In the genomic region with DNA sequence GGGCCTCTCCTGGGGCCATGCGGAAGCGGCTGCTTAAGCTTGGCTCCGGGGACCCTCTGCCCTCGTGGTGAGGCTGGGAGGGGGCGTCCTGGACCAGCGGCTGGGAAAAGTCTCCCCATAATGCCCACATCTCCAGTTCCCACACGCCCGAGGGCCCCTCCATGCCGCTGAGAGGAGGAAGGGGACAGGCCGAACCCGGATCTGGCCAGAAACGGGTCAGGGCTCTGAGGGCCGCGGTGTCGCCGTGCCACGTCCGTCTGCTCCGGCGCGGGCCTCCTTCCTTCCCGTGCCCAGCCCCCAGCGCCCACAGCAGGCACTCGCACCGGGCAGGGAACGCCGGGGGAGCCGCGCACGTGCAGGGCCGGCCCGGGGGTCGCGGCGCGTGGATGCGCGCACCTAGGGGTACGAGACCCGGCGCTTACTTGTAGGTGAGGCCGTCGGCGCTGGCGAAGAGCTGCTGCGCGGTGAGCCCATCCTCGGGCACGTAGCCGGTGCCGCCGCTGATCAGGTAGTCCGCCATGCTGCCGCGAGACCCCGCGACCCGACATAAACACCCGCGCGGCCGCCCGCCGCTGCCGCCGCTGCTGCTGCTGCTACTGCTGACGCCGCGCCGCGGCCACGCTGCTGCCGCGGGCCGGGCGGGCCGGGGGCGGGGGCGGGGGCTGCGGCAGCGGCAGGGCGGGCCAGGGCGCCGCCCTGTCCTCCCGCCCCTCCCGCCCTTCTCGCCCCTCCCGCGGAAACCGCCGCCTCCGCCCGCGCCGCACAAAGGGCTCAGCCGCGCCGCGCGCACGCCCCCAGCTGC, we compare ENCODE assay signal across 8 cellular contexts.
A peak's percentile ranks its signal among the peaks of the same experiment; 100 is the strongest.
DNase-seq lines count a peak whose midpoint lies in the region; ATAC-seq and TF ChIP-seq lines count a peak whose summit lies in the region.

No MANE protein-coding gene starts in this region.

- peak overlapping the region; percentile 71 to 95 (median 90) for H3K27ac ChIP-seq in BLaER1 treated with 17β-estradiol and CSF1 and Interleukin-3, amounts not matched to agents 10 nM and 100 nM
- 0 out of 2 replicates have a peak overlapping the region, but pooled peaks have one; percentile 1 for H3K27ac ChIP-seq in SU-DHL-6 (ENCODE audit: low read depth, low read length)
- H3K27ac ChIP-seq in iPS-20b (ENCODE audit: low read length): no peak overlapping the region

- ATAC-seq in HG02610 (IDR thresholded peaks at IDR 0.05; ENCODE audit: unreplicated experiment) (peak; percentile 17), HG03097 (IDR thresholded peaks at IDR 0.05; ENCODE audit: low FRiP score, unreplicated experiment) (no peak)

- peaks cover 13% of the 10 kb centered on the region; the same call in 1 of the 2 replicates for H3K79me2 ChIP-seq in SU-DHL-6 (ENCODE audit: insufficient read depth, low read length)

- H3K9me3 ChIP-seq in BLaER1 treated with 17β-estradiol and CSF1 and Interleukin-3, amounts not matched to agents 10 nM and 100 nM (replicated peaks in 1 of 11): no peaks in the 10 kb centered on the region
- H3K9me3 ChIP-seq in SU-DHL-6 (ENCODE audit: insufficient read depth, low read length): no peaks in the 10 kb centered on the region
- no peaks in the 10 kb centered on the region for H3K9me3 ChIP-seq in iPS-20b (ENCODE audit: insufficient read depth, low read depth, low read length)

- H3K4me2 ChIP-seq in BLaER1 treated with 17β-estradiol and CSF1 and Interleukin-3, amounts not matched to agents 10 nM and 100 nM: peak overlapping the region; percentile 91 to 100 (median 99)
- H3K4me2 ChIP-seq in SU-DHL-6 (ENCODE audit: low read depth, low read length, poor library complexity, severe bottlenecking): peak overlapping the region; percentile 65

- DNase-seq in astrocyte of the cerebellum (ENCODE audit: low read depth): no peak
- peak; percentile 53 to 68 for DNase-seq in stimulated activated CD4-positive, alpha-beta T cell treated with anti-CD3 and anti-CD28 coated beads, Interleukin-2, amount 100 ng/mL, for 24 hours
- no peak for DNase-seq in HCEC 1CT

- peak overlapping the region; percentile 86 to 99 (median 93) for H3K4me3 ChIP-seq in BLaER1 treated with 17β-estradiol and CSF1 and Interleukin-3, amounts not matched to agents 10 nM and 100 nM
- peak overlapping the region; percentile 60 for H3K4me3 ChIP-seq in SU-DHL-6 (ENCODE audit: insufficient read depth, low read length, poor library complexity, severe bottlenecking)
- peak overlapping the region; percentile 54 for H3K4me3 ChIP-seq in astrocyte of the cerebellum (ENCODE audit: low read depth, low read length)
- peak overlapping the region; percentile 72 for H3K4me3 ChIP-seq in iPS-20b (ENCODE audit: low read length)

- peak overlapping the region; percentile 69 for H2AFZ ChIP-seq in SU-DHL-6 (ENCODE audit: low read depth, low read length, severe bottlenecking)

- H3K9me2 ChIP-seq in SU-DHL-6 (replicated peaks; ENCODE audit: insufficient read depth, low read length): no peaks in the 10 kb centered on the region

- peak overlapping the region; percentile 77 to 98 (median 93) for H3K9ac ChIP-seq in BLaER1 treated with 17β-estradiol and CSF1 and Interleukin-3, amounts not matched to agents 10 nM and 100 nM
- peak overlapping the region; percentile 88 for H3K9ac ChIP-seq in SU-DHL-6 (ENCODE audit: low read length)
- peak overlapping the region; percentile 45 for H3K9ac ChIP-seq in iPS-20b (ENCODE audit: low read depth, low read length)

- in situ Hi-C loops in astrocyte of the cerebellum (cut with HindIII; ENCODE audit: low sequenced_read_pairs): no loop called here

- H3F3A ChIP-seq in SU-DHL-6 (ENCODE audit: insufficient read depth): peaks cover 8% of the 10 kb centered on the region

- no peaks in the 10 kb centered on the region for H3K27me3 ChIP-seq in BLaER1 treated with 17β-estradiol and CSF1 and Interleukin-3, amounts not matched to agents 10 nM and 100 nM
- H3K27me3 ChIP-seq in SU-DHL-6 (ENCODE audit: low read length) (no peaks in the 10 kb centered on the region), iPS-20b (ENCODE audit: insufficient read depth, low read length) (peaks cover 66% of the 10 kb centered on the region)

- TF ChIP-seq CTCF in SU-DHL-6 (IDR thresholded peaks at IDR 0.05; ENCODE audit: insufficient read depth, low read length, poor library complexity, severe bottlenecking): no peak
- no peak for TF ChIP-seq CTCF in astrocyte of the cerebellum (IDR thresholded peaks at IDR 0.05; ENCODE audit: low read depth, low read length, missing control alignments)

- peaks cover 25 to 39% (median 32%) of the 10 kb centered on the region in 11 experiments for H3K36me3 ChIP-seq in BLaER1 treated with 17β-estradiol and CSF1 and Interleukin-3, amounts not matched to agents 10 nM and 100 nM
- H3K36me3 ChIP-seq in SU-DHL-6 (ENCODE audit: low read length): no peaks in the 10 kb centered on the region
- peaks cover 6% of the 10 kb centered on the region; the same call in 1 of the 2 replicates for H3K36me3 ChIP-seq in iPS-20b (ENCODE audit: insufficient read depth, low read depth, low read length)

- H4K20me1 ChIP-seq in BLaER1 treated with 17β-estradiol and CSF1 and Interleukin-3, amounts not matched to agents 10 nM and 100 nM: peaks cover 40 to 64% (median 47%) of the 10 kb centered on the region in 11 experiments
- no peaks in the 10 kb centered on the region for H4K20me1 ChIP-seq in SU-DHL-6 (ENCODE audit: low read depth, low read length)

- peaks cover 53 to 68% (median 62%) of the 10 kb centered on the region in 10 experiments for H3K4me1 ChIP-seq in BLaER1 treated with 17β-estradiol and CSF1 and Interleukin-3, amounts not matched to agents 10 nM and 100 nM
- peaks cover 21% of the 10 kb centered on the region for H3K4me1 ChIP-seq in iPS-20b (ENCODE audit: insufficient read depth, low read length)

Comparison
In these comparisons a context has a peak if more than half of its experiments do, and no peak if none do; other contexts are left out.
1. DNase-seq: peak in stimulated activated CD4-positive, alpha-beta T cell treated with anti-CD3 and anti-CD28 coated beads, Interleukin-2, amount 100 ng/mL, for 24 hours (2 of 2); none in astrocyte of the cerebellum (single experiment) and HCEC 1CT (single experiment).
2. Peak in every context shown above with its lines, with median percentiles within 50 percentile points of each other: H3K4me3 ChIP-seq and H3K9ac ChIP-seq.